In the genomic region with DNA sequence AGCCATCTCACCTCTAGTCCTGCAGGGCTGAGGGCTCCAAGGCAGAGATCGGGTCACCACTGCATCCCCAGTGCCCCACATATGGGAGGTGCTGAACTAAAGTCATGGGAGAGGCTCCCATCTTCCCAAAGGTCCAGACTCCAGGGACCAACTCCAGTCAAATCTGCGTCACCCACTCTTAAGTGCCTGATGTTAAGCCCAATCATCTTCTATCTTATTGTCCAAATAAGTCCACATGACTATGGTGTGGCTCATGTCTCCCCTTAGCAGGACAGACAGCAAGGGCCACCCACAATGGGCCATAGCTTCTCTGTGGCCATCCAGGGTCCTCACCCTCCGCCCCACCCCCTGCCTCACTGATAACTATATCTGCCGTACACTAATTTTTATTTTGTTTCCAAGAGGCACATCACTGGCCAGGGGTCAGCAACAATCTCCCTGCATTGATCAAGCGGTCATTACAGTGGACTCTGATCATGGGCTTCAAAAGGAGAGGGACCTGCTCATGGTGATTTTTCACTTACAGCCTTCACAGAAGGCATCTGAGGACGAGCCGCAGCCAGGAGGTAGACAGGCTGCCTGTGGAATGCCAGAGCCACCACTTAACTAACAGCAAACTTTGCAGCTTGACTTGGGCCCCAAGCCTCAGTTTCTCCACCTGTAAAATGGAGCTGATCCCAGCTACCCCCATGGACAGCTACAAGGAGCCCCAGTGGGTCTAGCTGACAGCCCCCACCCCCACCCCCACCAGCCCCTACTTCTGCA, we compare ENCODE assay signal across 9 cellular contexts. TPM values are rescaled to one million over a fixed set of nuclear protein-coding genes. Genes with fewer than 3 reads are reported as not detected.
A peak's percentile ranks its signal among the peaks of the same experiment; 100 is the strongest.
DNase-seq lines count a peak whose midpoint lies in the region; ATAC-seq and TF ChIP-seq lines count a peak whose summit lies in the region.
"Had no signal": no experiment of that assay in that cellular context is flagged by ENCODE, and none has a peak within 500 bp of the region (broad histone marks: within the 10 kb centered on the region; RNA-seq: fewer than 3 reads in every experiment).

No MANE protein-coding gene starts in this region.

- no peaks in the 10 kb centered on the region for H3K27me3 ChIP-seq in skeletal muscle satellite cell (ENCODE audit: control insufficient read depth, insufficient read depth, low read length)

- TF ChIP-seq CTCF in WI38 (IDR thresholded peaks at IDR 0.05; ENCODE audit: low read depth, low read length), result no peak

- H3K4me2 ChIP-seq in skeletal muscle satellite cell (ENCODE audit: low read length), result peak overlapping the region; percentile 46

- DNase-seq in ELR (ENCODE audit: low read depth) (peak; percentile 41), fibroblast of peridontal ligament (ENCODE audit: extremely low read depth) (peak; percentile 56), NCI-H2081 treated with DMSO at 0.1 percent for 48 hours (lab: John Stamatoyannopoulos, UW) (no peak), nucleus accumbens (lab: John Stamatoyannopoulos, UW) (no peak), AG20443 (ENCODE audit: low spot score) (no peak)

- peaks cover 93% of the 10 kb centered on the region for H3K4me1 ChIP-seq in skeletal muscle satellite cell (ENCODE audit: control insufficient read depth, insufficient read depth, low read length)

- H3K9me3 ChIP-seq in skeletal muscle satellite cell (replicated peaks; ENCODE audit: low read length), result no peaks in the 10 kb centered on the region
- H3K9me3 ChIP-seq: mucosa of descending colon had no signal

- no peak for ATAC-seq in GM18502 (IDR thresholded peaks at IDR 0.05; ENCODE audit: poor library complexity, unreplicated experiment)

- H3K4me3 ChIP-seq in WI38 (ENCODE audit: low read depth, low read length), result 0 out of 2 replicates have a peak overlapping the region, but pooled peaks have one; percentile 10
- peak overlapping the region; percentile 16 for H3K4me3 ChIP-seq in skeletal muscle satellite cell (ENCODE audit: low read length)
- H3K4me3 ChIP-seq: mucosa of descending colon had no signal

- peak overlapping the region; percentile 29 for H3K9ac ChIP-seq in skeletal muscle satellite cell (ENCODE audit: low read depth, low read length)

- peaks cover 43% of the 10 kb centered on the region for H3K36me3 ChIP-seq in skeletal muscle satellite cell (ENCODE audit: insufficient read depth, low read length)

RNA-seq across cellular contexts. Expression of a gene that starts 23.3 kb away (rescaled TPM):
- 248 and 329 TPM in 2 replicates for total RNA-seq in skeletal muscle satellite cell (2012; rRNA removed)

Comparison
In these comparisons a context has a peak if more than half of its experiments do, and no peak if none do; other contexts are left out.
1. DNase-seq: peak in ELR (single experiment) and fibroblast of peridontal ligament (single experiment); none in NCI-H2081 treated with DMSO at 0.1 percent for 48 hours (single experiment), nucleus accumbens (0 of 56) and AG20443 (single experiment).